1 cellular context compared by ENCODE assay signal in the genomic region with DNA sequence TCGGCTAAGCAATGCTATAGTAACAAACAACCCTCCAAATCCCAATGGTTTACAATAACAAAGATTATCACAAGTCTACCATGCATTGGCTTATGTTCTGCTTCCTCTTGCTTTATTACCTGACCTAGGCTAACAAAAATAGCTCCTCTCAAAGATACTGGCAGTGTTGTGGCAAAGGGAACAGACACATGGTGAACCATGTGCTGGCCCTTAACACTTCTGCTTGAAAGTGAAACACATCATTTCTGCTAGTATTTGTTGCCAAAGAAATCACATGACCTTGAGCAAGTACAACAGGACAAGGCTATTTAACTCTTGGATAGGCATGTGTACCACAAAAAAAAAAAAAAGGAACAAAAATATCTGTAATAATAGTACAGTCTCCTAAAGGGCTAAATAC.
TF ChIP-seq lines count a peak whose summit lies in the region.

No MANE protein-coding gene starts in this region.

TF ChIP-seq in GM23338, 12 proteins besides CTCF, POLR2A, EP300 and RAD21 (continued from another document):
- TF ChIP-seq, protein P1, sequence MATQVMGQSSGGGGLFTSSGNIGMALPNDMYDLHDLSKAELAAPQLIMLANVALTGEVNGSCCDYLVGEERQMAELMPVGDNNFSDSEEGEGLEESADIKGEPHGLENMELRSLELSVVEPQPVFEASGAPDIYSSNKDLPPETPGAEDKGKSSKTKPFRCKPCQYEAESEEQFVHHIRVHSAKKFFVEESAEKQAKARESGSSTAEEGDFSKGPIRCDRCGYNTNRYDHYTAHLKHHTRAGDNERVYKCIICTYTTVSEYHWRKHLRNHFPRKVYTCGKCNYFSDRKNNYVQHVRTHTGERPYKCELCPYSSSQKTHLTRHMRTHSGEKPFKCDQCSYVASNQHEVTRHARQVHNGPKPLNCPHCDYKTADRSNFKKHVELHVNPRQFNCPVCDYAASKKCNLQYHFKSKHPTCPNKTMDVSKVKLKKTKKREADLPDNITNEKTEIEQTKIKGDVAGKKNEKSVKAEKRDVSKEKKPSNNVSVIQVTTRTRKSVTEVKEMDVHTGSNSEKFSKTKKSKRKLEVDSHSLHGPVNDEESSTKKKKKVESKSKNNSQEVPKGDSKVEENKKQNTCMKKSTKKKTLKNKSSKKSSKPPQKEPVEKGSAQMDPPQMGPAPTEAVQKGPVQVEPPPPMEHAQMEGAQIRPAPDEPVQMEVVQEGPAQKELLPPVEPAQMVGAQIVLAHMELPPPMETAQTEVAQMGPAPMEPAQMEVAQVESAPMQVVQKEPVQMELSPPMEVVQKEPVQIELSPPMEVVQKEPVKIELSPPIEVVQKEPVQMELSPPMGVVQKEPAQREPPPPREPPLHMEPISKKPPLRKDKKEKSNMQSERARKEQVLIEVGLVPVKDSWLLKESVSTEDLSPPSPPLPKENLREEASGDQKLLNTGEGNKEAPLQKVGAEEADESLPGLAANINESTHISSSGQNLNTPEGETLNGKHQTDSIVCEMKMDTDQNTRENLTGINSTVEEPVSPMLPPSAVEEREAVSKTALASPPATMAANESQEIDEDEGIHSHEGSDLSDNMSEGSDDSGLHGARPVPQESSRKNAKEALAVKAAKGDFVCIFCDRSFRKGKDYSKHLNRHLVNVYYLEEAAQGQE (IDR thresholded peaks at IDR 0.05; ENCODE audit: unreplicated experiment) = no peak
- TF ChIP-seq ZNF331 (CRISPR knock-in tag; IDR thresholded peaks at IDR 0.05; ENCODE audit: low read depth) (no peak), JUNB (IDR thresholded peaks at IDR 0.05; ENCODE audit: unreplicated experiment) (no peak)
